Comparison of ENCODE assay signal across 9 cellular contexts in genomic region chr3:175121225-175121624, GRCh38.
A peak's percentile ranks its signal among the peaks of the same experiment; 100 is the strongest.
DNase-seq lines count a peak whose midpoint lies in the region; ATAC-seq, FAIRE-seq and TF ChIP-seq lines count a peak whose summit lies in the region.
"Had no signal": no experiment of that assay in that cellular context is flagged by ENCODE, and none has a peak within 500 bp of the region (broad histone marks: within the 10 kb centered on the region; RNA-seq: fewer than 3 reads in every experiment).

No MANE protein-coding gene starts in this region.

- intact Hi-C loops in HepG2 (cut with micrococcal nuclease; ENCODE audit: unreplicated experiment): loop anchor here (10.0 kb wide), 1 partner anchor 726 kb away; no protein-coding TSS in a partner anchor
- intact Hi-C loops in OCI-LY7 (cut with micrococcal nuclease; ENCODE audit: unreplicated experiment): no loop called here
- intact Hi-C loops in upper lobe of right lung (cut with DNase I): no loop called here

- no peak for TF ChIP-seq POLR2A in HepG2 (IDR thresholded peaks at IDR 0.05; ENCODE audit: insufficient read depth in 1 of 2, low read depth in 2 of 2, low read length in 2 of 2)

- TF ChIP-seq EP300 in HepG2 (IDR thresholded peaks at IDR 0.05; ENCODE audit: low read depth in 2 of 2, low read length in 2 of 2) (no peak), HepG2 (CRISPR knock-in tag; IDR thresholded peaks at IDR 0.05; ENCODE audit: borderline replicate concordance) (no peak)

- H3K9ac ChIP-seq in liver (ENCODE audit: low read depth in 1 of 2, low read length in 2 of 2): no peak overlapping the region
- no peak overlapping the region for H3K9ac ChIP-seq in HepG2 (ENCODE audit: insufficient read depth, low read depth, low read length)

- H3K27me3 ChIP-seq in liver (ENCODE audit: control insufficient read depth in 4 of 4, insufficient read depth in 4 of 4, low read length in 3 of 4): no peaks in the 10 kb centered on the region
- H3K27me3 ChIP-seq in HepG2 (ENCODE audit: control insufficient read depth in 1 of 2, insufficient read depth in 2 of 2, low read length in 2 of 2): no peaks in the 10 kb centered on the region
- no peaks in the 10 kb centered on the region for H3K27me3 ChIP-seq in foreskin keratinocyte
- H3K27me3 ChIP-seq in upper lobe of right lung: no peaks in the 10 kb centered on the region

- H2AFZ ChIP-seq in HepG2 (ENCODE audit: low read length) (no peak overlapping the region), OCI-LY7 (ENCODE audit: low read length) (no peak overlapping the region)

- no peak for FAIRE-seq in HepG2 (lab: Jason Lieb, UNC)

- H3K36me3 ChIP-seq in liver (ENCODE audit: control insufficient read depth in 4 of 4, insufficient read depth in 3 of 4, low read depth in 1 of 4, low read length in 3 of 4): no peaks in the 10 kb centered on the region
- H3K36me3 ChIP-seq in HepG2 (replicated peaks in 1 of 2; ENCODE audit: control insufficient read depth in 1 of 2, insufficient read depth in 2 of 2, low read length in 2 of 2): no peaks in the 10 kb centered on the region
- no peaks in the 10 kb centered on the region for H3K36me3 ChIP-seq in OCI-LY7 (ENCODE audit: insufficient read depth, low read length)
- no peaks in the 10 kb centered on the region for H3K36me3 ChIP-seq in upper lobe of right lung

- H3K4me1 ChIP-seq in liver (ENCODE audit: control insufficient read depth in 4 of 4, insufficient read depth in 4 of 4, low read length in 3 of 4) (peaks cover 0 to 3% (median 0%) of the 10 kb centered on the region in 4 donors), HepG2 (ENCODE audit: insufficient read depth, low read length) (no peaks in the 10 kb centered on the region), OCI-LY7 (ENCODE audit: insufficient read depth, low read length, poor library complexity, severe bottlenecking) (no peaks in the 10 kb centered on the region), foreskin keratinocyte (no peaks in the 10 kb centered on the region), upper lobe of right lung (no peaks in the 10 kb centered on the region)

- DNase-seq in HepG2 (ENCODE audit: low spot score): no peak
- DNase-seq in OCI-LY7 (ENCODE audit: low spot score): no peak
- DNase-seq in foreskin keratinocyte: peak in 1 of 2 donors; percentile 25
- DNase-seq in upper lobe of right lung: no peak
- DNase-seq in stimulated activated naive CD8-positive, alpha-beta T cell treated with anti-CD3 and anti-CD28 coated beads, Interleukin-15, Interleukin-2, amounts not matched to agents 100 U/mL and 50 U/mL, for 24 hours: no peak
- DNase-seq: DMS79 had no signal

- H3K4me2 ChIP-seq in HepG2 (ENCODE audit: low read depth, low read length) (no peak overlapping the region), OCI-LY7 (ENCODE audit: low read length) (no peak overlapping the region)

- H3K9me3 ChIP-seq in liver (ENCODE audit: control insufficient read depth in 4 of 4, low read length in 3 of 4): peaks cover 0 to 3% (median 1%) of the 10 kb centered on the region in 4 donors
- no peaks in the 10 kb centered on the region for H3K9me3 ChIP-seq in HepG2 (ENCODE audit: low read length)
- H3K9me3 ChIP-seq in OCI-LY7 (ENCODE audit: low read length): no peaks in the 10 kb centered on the region
- no peaks in the 10 kb centered on the region for H3K9me3 ChIP-seq in upper lobe of right lung

- TF ChIP-seq CTCF in liver (IDR thresholded peaks at IDR 0.05; ENCODE audit: low read depth, low read length, missing input control): peak; percentile 63
- no peak for TF ChIP-seq CTCF in HepG2 (CRISPR knock-in tag; IDR thresholded peaks at IDR 0.05)
- TF ChIP-seq CTCF in OCI-LY7 (conservative IDR thresholded peaks at IDR 0.05; ENCODE audit: low read length): peak; percentile 73
- TF ChIP-seq CTCF in foreskin keratinocyte (conservative IDR thresholded peaks at IDR 0.05): peak; percentile 64
- peak; percentile 34 for TF ChIP-seq CTCF in upper lobe of right lung (IDR thresholded peaks at IDR 0.05)

- H4K20me1 ChIP-seq in HepG2 (ENCODE audit: insufficient read depth, low read length) (no peaks in the 10 kb centered on the region), OCI-LY7 (ENCODE audit: insufficient read depth, low read length) (no peaks in the 10 kb centered on the region)

- ATAC-seq in HepG2 (no peak), foreskin keratinocyte (peak; percentile 71), upper lobe of right lung (peak; percentile 93), GM18498 (IDR thresholded peaks at IDR 0.05; ENCODE audit: unreplicated experiment) (no peak), HG03045 (IDR thresholded peaks at IDR 0.05; ENCODE audit: unreplicated experiment) (no peak)
- no peak for ATAC-seq in stimulated activated naive CD8-positive, alpha-beta T cell treated with anti-CD3 and anti-CD28 coated beads, Interleukin-15, Interleukin-2, amounts not matched to agents 100 U/mL and 50 U/mL, for 24 hours

- no peak overlapping the region for H3K4me3 ChIP-seq in liver (ENCODE audit: low read depth in 1 of 3, low read length in 3 of 3)
- H3K4me3 ChIP-seq in HepG2 (replicated peaks in 1 of 3; ENCODE audit: insufficient read depth in 1 of 3, low read depth in 2 of 3, low read length in 3 of 3): no peak overlapping the region
- H3K4me3 ChIP-seq in OCI-LY7 (ENCODE audit: low read depth, low read length, poor library complexity, severe bottlenecking): no peak overlapping the region
- no peak overlapping the region for H3K4me3 ChIP-seq in upper lobe of right lung

- TF ChIP-seq RAD21 in liver (IDR thresholded peaks at IDR 0.05): peak; percentile 91 to 97
- no peak for TF ChIP-seq RAD21 in HepG2 (CRISPR knock-in tag; IDR thresholded peaks at IDR 0.05)

- POLR2A ChIA-PET in HepG2 (lab: Yijun Ruan, JAX) (no interaction called here), OCI-LY7 (lab: Charles Lee) (interaction anchor here (0.5 to 1.7 kb wide), 2 partner anchors 10 to 25 kb away, joined by 3 to 5 read pairs; no protein-coding TSS in a partner anchor)

- CTCF ChIA-PET in HepG2 (lab: Yijun Ruan, JAX; ENCODE audit: low intra/inter-chr PET ratio, low total read pairs) (no interaction called here), OCI-LY7 (lab: Charles Lee; ENCODE audit: unreplicated experiment) (no interaction called here)

- in situ Hi-C loops in HepG2 (cut with HindIII; ENCODE audit: extremely low pct_ligation_motif_present, low pct_unique_long_range_greater_than_20kb): no loop called here

- H3K9me2 ChIP-seq in OCI-LY7 (ENCODE audit: insufficient read depth, low read length): no peaks in the 10 kb centered on the region

- WGBS in liver: 33% methylated on average over 2 of the region's 2 CpGs
- WGBS in HepG2 (ENCODE audit: low lambda C conversion rate): 0% methylated on average over 2 of the region's 2 CpGs

- H3K27ac ChIP-seq in liver (ENCODE audit: low read depth in 1 of 2, low read length in 2 of 2) (no peak overlapping the region), HepG2 (ENCODE audit: extremely low read length, insufficient read depth, low read length) (no peak overlapping the region), OCI-LY7 (ENCODE audit: low read depth, low read length, poor library complexity, severe bottlenecking) (no peak overlapping the region), foreskin keratinocyte (no peak overlapping the region), upper lobe of right lung (no peak overlapping the region)

- BruUV-seq in HepG2 (replicated peaks; lab: Mats Ljungman, UMichigan) (no TSS peak), OCI-LY7 (replicated peaks; lab: Mats Ljungman, UMichigan) (no TSS peak)

- H3K79me2 ChIP-seq in HepG2 (ENCODE audit: insufficient read depth, low read length): no peaks in the 10 kb centered on the region
- H3K79me2 ChIP-seq in OCI-LY7 (ENCODE audit: insufficient read depth, low read depth, low read length): no peaks in the 10 kb centered on the region

TF ChIP-seq in liver, 16 proteins besides CTCF, POLR2A, EP300 and RAD21:
- TF ChIP-seq JUND (IDR thresholded peaks at IDR 0.05) (peak in 1 of 2 donors; percentile 9), HNF4A (conservative IDR thresholded peaks at IDR 0.05) (peak; percentile 49 to 54), MAX (IDR thresholded peaks at IDR 0.05) (peak; percentile 23), RXRA (IDR thresholded peaks at IDR 0.05) (peak; percentile 49 to 60), FOXA2 (IDR thresholded peaks at IDR 0.05) (no peak)

TF ChIP-seq in HepG2, 621 proteins besides CTCF, POLR2A, EP300 and RAD21 (continues in another document):
- TF ChIP-seq RFX3 (CRISPR knock-in tag; IDR thresholded peaks at IDR 0.05): no peak
- TF ChIP-seq ZNF280B (CRISPR knock-in tag; IDR thresholded peaks at IDR 0.05; ENCODE audit: borderline replicate concordance): no peak
- no peak for TF ChIP-seq ZNF747 (CRISPR knock-in tag; IDR thresholded peaks at IDR 0.05; ENCODE audit: borderline replicate concordance)
- no peak for TF ChIP-seq BRD4 (CRISPR knock-in tag; IDR thresholded peaks at IDR 0.05)
- TF ChIP-seq ZNF749 (CRISPR knock-in tag; IDR thresholded peaks at IDR 0.05; ENCODE audit: borderline replicate concordance): no peak
- TF ChIP-seq STAT5B (CRISPR knock-in tag; IDR thresholded peaks at IDR 0.05): no peak
- TF ChIP-seq CENPBD1 (CRISPR knock-in tag; IDR thresholded peaks at IDR 0.05; ENCODE audit: borderline replicate concordance, low read depth): no peak
- TF ChIP-seq ZNF678 (CRISPR knock-in tag; IDR thresholded peaks at IDR 0.05): no peak
- no peak for TF ChIP-seq SOX6 (IDR thresholded peaks at IDR 0.05)
- no peak for TF ChIP-seq SOX6 (CRISPR knock-in tag; IDR thresholded peaks at IDR 0.05)
- TF ChIP-seq PPARG (CRISPR knock-in tag; conservative IDR thresholded peaks at IDR 0.05): no peak
- no peak for TF ChIP-seq ZNF766 (CRISPR knock-in tag; IDR thresholded peaks at IDR 0.05; ENCODE audit: borderline replicate concordance)
- no peak for TF ChIP-seq ZMYM3 (CRISPR knock-in tag; IDR thresholded peaks at IDR 0.05)

Comparison
In these comparisons a context has a peak if more than half of its experiments do, and no peak if none do; other contexts are left out.
1. ATAC-seq: peak in foreskin keratinocyte (single experiment) and upper lobe of right lung (single experiment); none in HepG2 (single experiment), GM18498 (single experiment), stimulated activated naive CD8-positive, alpha-beta T cell treated with anti-CD3 and anti-CD28 coated beads, Interleukin-15, Interleukin-2, amounts not matched to agents 100 U/mL and 50 U/mL, for 24 hours (single experiment) and HG03045 (single experiment).